ENCODE assay signal across 1 cellular context in the genomic region with DNA sequence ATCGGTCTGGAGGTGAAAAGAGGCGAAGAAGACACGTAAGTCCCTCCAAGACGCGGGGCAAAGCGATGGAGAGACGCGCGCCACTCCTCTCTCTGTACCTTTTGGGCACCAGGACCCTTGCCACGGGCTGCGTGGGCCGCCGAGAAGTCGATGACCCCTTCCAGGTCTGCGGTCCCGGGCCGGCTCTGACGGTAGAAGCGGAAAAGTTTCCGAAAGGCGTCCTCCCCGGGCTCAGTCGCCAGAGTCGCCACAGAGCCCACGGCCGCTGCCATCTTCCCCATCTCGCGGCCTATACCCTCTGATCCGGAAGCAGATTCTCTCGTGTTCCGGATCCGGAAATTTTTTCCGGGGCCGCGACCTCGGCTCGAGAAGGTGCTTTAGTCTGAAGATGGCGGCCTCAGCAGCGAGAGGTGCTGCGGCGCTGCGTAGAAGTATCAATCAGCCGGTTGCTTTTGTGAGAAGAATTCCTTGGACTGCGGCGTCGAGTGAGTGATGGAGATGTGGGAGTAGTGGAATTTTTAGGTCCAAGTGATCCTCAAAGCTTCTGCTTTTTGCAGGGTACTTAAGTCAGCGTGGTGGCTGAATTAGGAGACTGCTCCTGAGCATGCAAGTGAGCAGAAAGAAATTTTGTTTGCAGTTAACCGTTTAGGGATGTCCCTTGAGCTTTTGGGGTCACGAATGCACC.
TF ChIP-seq lines count a peak whose summit lies in the region.

TSS of gene ALKBH1 (minus strand) at position 300 of the 685 bp plus-strand sequence. CDS start at position 281, 19 bp downstream.
TSS of gene SLIRP (plus strand) at position 380 of the 685 bp plus-strand sequence. CDS start at position 389, 9 bp downstream.

TF ChIP-seq in HepG2, 621 proteins besides CTCF, POLR2A, EP300 and RAD21 (continued from another document and continues in another):
- no peak for TF ChIP-seq STAT6 (CRISPR knock-in tag; IDR thresholded peaks at IDR 0.05; ENCODE audit: borderline replicate concordance)
- TF ChIP-seq, protein P1, sequence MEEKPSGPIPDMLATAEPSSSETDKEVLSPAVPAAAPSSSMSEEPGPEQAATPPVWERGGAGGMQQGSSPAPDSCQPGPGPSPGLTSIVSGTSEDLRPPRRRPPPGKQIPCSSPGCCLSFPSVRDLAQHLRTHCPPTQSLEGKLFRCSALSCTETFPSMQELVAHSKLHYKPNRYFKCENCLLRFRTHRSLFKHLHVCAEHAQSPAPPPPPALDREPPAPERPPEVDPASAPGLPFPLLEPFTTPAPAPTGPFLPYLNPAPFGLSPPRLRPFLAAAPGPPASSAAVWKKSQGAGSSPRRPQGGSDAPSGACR (CRISPR knock-in tag; IDR thresholded peaks at IDR 0.05), result 0 out of 2 replicates have a peak, but pooled peaks have one; percentile 69
- TF ChIP-seq ZNF205 (CRISPR knock-in tag; IDR thresholded peaks at IDR 0.05), result 0 out of 2 replicates have a peak, but pooled peaks have one; percentile 27
- TF ChIP-seq, protein P2, sequence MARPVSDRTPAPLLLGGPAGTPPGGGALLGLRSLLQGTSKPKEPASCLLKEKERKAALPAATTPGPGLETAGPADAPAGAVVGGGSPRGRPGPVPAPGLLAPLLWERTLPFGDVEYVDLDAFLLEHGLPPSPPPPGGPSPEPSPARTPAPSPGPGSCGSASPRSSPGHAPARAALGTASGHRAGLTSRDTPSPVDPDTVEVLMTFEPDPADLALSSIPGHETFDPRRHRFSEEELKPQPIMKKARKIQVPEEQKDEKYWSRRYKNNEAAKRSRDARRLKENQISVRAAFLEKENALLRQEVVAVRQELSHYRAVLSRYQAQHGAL (CRISPR knock-in tag; IDR thresholded peaks at IDR 0.05; ENCODE audit: not compliant biosample characterization), result no peak
- TF ChIP-seq THYN1 (CRISPR knock-in tag; IDR thresholded peaks at IDR 0.05; ENCODE audit: borderline replicate concordance, low read depth), result no peak
- TF ChIP-seq ZNF510 (CRISPR knock-in tag; IDR thresholded peaks at IDR 0.05; ENCODE audit: low read depth), result no peak
- no peak for TF ChIP-seq ZNF879 (CRISPR knock-in tag; IDR thresholded peaks at IDR 0.05)
- TF ChIP-seq, protein P3, sequence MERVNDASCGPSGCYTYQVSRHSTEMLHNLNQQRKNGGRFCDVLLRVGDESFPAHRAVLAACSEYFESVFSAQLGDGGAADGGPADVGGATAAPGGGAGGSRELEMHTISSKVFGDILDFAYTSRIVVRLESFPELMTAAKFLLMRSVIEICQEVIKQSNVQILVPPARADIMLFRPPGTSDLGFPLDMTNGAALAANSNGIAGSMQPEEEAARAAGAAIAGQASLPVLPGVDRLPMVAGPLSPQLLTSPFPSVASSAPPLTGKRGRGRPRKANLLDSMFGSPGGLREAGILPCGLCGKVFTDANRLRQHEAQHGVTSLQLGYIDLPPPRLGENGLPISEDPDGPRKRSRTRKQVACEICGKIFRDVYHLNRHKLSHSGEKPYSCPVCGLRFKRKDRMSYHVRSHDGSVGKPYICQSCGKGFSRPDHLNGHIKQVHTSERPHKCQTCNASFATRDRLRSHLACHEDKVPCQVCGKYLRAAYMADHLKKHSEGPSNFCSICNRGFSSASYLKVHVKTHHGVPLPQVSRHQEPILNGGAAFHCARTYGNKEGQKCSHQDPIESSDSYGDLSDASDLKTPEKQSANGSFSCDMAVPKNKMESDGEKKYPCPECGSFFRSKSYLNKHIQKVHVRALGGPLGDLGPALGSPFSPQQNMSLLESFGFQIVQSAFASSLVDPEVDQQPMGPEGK (CRISPR knock-in tag; IDR thresholded peaks at IDR 0.05), result 0 out of 2 replicates have a peak, but pooled peaks have one; percentile 9
- no peak for TF ChIP-seq ZNF790 (CRISPR knock-in tag; IDR thresholded peaks at IDR 0.05; ENCODE audit: borderline replicate concordance)
- peak; percentile 58 for TF ChIP-seq FOXC1 (CRISPR knock-in tag; IDR thresholded peaks at IDR 0.05; ENCODE audit: borderline replicate concordance)
- no peak for TF ChIP-seq ZNF619 (CRISPR knock-in tag; IDR thresholded peaks at IDR 0.05)
- TF ChIP-seq CBX2 (IDR thresholded peaks at IDR 0.05; ENCODE audit: low read depth, low read length), result no peak
- no peak for TF ChIP-seq CBX2 (CRISPR knock-in tag; IDR thresholded peaks at IDR 0.05; ENCODE audit: low read depth)
- peak; percentile 71; the same call in 1 of the 3 replicates for TF ChIP-seq MXI1 (IDR thresholded peaks at IDR 0.05; ENCODE audit: borderline replicate concordance, low read depth, low read length)
- TF ChIP-seq FOXP4 (CRISPR knock-in tag; IDR thresholded peaks at IDR 0.05), result peak; percentile 51
- peak; percentile 8 for TF ChIP-seq XRCC5 (optimal IDR thresholded peaks at IDR 0.05; ENCODE audit: low read length)
- peak; percentile 97 for TF ChIP-seq KMT2B (CRISPR knock-in tag; IDR thresholded peaks at IDR 0.05)
- TF ChIP-seq, protein P4, sequence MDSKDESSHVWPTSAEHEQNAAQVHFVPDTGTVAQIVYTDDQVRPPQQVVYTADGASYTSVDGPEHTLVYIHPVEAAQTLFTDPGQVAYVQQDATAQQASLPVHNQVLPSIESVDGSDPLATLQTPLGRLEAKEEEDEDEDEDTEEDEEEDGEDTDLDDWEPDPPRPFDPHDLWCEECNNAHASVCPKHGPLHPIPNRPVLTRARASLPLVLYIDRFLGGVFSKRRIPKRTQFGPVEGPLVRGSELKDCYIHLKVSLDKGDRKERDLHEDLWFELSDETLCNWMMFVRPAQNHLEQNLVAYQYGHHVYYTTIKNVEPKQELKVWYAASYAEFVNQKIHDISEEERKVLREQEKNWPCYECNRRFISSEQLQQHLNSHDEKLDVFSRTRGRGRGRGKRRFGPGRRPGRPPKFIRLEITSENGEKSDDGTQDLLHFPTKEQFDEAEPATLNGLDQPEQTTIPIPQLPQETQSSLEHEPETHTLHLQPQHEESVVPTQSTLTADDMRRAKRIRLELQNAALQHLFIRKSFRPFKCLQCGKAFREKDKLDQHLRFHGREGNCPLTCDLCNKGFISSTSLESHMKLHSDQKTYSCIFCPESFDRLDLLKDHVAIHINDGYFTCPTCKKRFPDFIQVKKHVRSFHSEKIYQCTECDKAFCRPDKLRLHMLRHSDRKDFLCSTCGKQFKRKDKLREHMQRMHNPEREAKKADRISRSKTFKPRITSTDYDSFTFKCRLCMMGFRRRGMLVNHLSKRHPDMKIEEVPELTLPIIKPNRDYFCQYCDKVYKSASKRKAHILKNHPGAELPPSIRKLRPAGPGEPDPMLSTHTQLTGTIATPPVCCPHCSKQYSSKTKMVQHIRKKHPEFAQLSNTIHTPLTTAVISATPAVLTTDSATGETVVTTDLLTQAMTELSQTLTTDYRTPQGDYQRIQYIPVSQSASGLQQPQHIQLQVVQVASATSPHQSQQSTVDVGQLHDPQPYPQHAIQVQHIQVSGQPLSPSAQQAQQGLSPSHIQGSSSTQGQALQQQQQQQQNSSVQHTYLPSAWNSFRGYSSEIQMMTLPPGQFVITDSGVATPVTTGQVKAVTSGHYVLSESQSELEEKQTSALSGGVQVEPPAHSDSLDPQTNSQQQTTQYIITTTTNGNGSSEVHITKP (CRISPR knock-in tag; IDR thresholded peaks at IDR 0.05; ENCODE audit: low read depth), result no peak
- no peak for TF ChIP-seq NFE2L1 (CRISPR knock-in tag; IDR thresholded peaks at IDR 0.05; ENCODE audit: borderline replicate concordance)
- TF ChIP-seq ZBTB38 (CRISPR knock-in tag; IDR thresholded peaks at IDR 0.05), result no peak
- no peak for TF ChIP-seq ZFP41 (CRISPR knock-in tag; IDR thresholded peaks at IDR 0.05; ENCODE audit: borderline replicate concordance)
- no peak for TF ChIP-seq ZNF652 (CRISPR knock-in tag; IDR thresholded peaks at IDR 0.05; ENCODE audit: borderline replicate concordance, low read depth)
- TF ChIP-seq ZMYM3 (CRISPR knock-in tag; IDR thresholded peaks at IDR 0.05), result no peak
- no peak for TF ChIP-seq GTF2F1 (IDR thresholded peaks at IDR 0.05; ENCODE audit: low read length)
- TF ChIP-seq SMAD9 (CRISPR knock-in tag; IDR thresholded peaks at IDR 0.05), result no peak
- TF ChIP-seq, protein P5, sequence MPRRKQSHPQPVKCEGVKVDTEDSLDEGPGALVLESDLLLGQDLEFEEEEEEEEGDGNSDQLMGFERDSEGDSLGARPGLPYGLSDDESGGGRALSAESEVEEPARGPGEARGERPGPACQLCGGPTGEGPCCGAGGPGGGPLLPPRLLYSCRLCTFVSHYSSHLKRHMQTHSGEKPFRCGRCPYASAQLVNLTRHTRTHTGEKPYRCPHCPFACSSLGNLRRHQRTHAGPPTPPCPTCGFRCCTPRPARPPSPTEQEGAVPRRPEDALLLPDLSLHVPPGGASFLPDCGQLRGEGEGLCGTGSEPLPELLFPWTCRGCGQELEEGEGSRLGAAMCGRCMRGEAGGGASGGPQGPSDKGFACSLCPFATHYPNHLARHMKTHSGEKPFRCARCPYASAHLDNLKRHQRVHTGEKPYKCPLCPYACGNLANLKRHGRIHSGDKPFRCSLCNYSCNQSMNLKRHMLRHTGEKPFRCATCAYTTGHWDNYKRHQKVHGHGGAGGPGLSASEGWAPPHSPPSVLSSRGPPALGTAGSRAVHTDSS (CRISPR knock-in tag; conservative IDR thresholded peaks at IDR 0.05), result no peak
- TF ChIP-seq MAFF (IDR thresholded peaks at IDR 0.05; ENCODE audit: low read depth, low read length), result no peak
- TF ChIP-seq ZNF432 (CRISPR knock-in tag; IDR thresholded peaks at IDR 0.05; ENCODE audit: borderline replicate concordance), result no peak
- TF ChIP-seq ZNF567 (CRISPR knock-in tag; IDR thresholded peaks at IDR 0.05; ENCODE audit: borderline replicate concordance), result no peak
- TF ChIP-seq MTF2 (CRISPR knock-in tag; IDR thresholded peaks at IDR 0.05; ENCODE audit: borderline replicate concordance), result peak; percentile 53; the same call in 1 of the 2 replicates
- no peak for TF ChIP-seq ZNF761 (CRISPR knock-in tag; conservative IDR thresholded peaks at IDR 0.05)
- TF ChIP-seq SP1 (IDR thresholded peaks at IDR 0.05), result no peak
- TF ChIP-seq SP1 (CRISPR knock-in tag; IDR thresholded peaks at IDR 0.05), result no peak; the same call in 1 of the 2 replicates
- TF ChIP-seq, protein P6, sequence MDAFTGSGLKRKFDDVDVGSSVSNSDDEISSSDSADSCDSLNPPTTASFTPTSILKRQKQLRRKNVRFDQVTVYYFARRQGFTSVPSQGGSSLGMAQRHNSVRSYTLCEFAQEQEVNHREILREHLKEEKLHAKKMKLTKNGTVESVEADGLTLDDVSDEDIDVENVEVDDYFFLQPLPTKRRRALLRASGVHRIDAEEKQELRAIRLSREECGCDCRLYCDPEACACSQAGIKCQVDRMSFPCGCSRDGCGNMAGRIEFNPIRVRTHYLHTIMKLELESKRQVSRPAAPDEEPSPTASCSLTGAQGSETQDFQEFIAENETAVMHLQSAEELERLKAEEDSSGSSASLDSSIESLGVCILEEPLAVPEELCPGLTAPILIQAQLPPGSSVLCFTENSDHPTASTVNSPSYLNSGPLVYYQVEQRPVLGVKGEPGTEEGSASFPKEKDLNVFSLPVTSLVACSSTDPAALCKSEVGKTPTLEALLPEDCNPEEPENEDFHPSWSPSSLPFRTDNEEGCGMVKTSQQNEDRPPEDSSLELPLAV (CRISPR knock-in tag; conservative IDR thresholded peaks at IDR 0.05; ENCODE audit: low read depth), result no peak
- TF ChIP-seq ARID5B (CRISPR knock-in tag; IDR thresholded peaks at IDR 0.05), result no peak
- no peak for TF ChIP-seq ZNF788 (CRISPR knock-in tag; IDR thresholded peaks at IDR 0.05; ENCODE audit: borderline replicate concordance)
- peak; percentile 25; the same call in 1 of the 2 replicates for TF ChIP-seq ZNF446 (CRISPR knock-in tag; IDR thresholded peaks at IDR 0.05)
